8 cellular contexts compared by ENCODE assay signal in the genomic region with DNA sequence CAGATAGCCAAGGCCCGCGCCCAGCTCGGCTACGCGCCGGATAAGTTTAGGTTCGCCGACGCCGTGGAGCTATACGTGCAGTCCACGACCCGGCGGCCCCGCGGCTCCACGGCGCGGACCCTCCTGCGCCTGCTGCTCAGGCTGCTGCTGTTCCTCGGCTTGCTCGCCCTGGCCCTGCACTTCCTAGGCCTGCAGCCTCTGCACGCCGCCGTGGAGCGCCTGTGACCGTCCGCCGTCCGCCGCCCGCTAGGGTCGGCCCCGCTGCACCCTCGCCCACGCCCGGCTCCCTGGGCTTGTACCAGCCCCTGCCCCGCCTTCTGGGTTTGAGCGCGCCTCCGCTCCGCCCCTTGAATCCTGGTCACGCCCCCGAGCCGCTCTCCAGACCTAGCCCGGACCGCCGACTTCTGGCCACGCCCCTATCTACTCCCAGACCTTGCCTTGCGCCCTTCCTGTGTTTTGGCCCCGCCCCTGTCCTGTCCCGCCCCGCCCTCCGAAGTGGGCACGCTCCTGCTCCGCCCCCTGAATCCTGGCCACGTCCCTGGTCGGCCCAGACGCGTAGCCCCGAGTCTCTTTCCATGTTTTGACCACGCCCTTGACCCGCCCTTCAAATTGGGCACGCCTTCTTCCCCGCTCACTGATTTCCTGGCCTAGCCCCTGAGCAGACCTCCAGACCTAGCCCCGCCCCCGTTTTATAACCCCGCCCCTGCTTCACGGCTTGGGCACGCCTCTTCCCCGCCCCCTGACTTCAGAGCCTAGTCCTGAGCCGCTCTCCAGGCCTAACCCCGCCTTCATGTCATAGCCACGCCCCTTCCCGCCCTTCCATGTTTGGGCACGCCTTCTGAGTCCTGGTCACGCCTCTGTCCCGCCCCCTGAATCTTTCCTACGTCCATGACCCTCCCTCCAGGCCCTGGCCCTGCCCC. TPM values are rescaled to one million over a fixed set of nuclear protein-coding genes. Genes with fewer than 3 reads are reported as not detected.
DNase-seq lines count a peak whose midpoint lies in the region; TF ChIP-seq lines count a peak whose summit lies in the region.

No MANE protein-coding gene starts in this region.

- H3K9me3 ChIP-seq in MM.1S (replicated peaks; ENCODE audit: insufficient read depth, low read length) (no peaks in the 10 kb centered on the region), neural progenitor cell (ENCODE audit: low read depth) (no peaks in the 10 kb centered on the region), stomach smooth muscle (ENCODE audit: control insufficient read depth in 2 of 2, low read length in 2 of 2) (no peaks in the 10 kb centered on the region)

- H3K27me3 ChIP-seq in MM.1S (replicated peaks; ENCODE audit: insufficient read depth, low read length) (no peaks in the 10 kb centered on the region), neural progenitor cell (peaks cover 16% of the 10 kb centered on the region), stomach smooth muscle (ENCODE audit: control insufficient read depth in 1 of 2, insufficient read depth in 2 of 2, low read length in 2 of 2) (no peaks in the 10 kb centered on the region)

- H3K36me3 Mint-ChIP-seq in neural progenitor cell, result peaks cover under 1% of the 10 kb centered on the region

- H3K9ac ChIP-seq in MM.1S (ENCODE audit: low read length) (peak overlapping the region; percentile 83), neural progenitor cell (no peak overlapping the region), stomach smooth muscle (ENCODE audit: low read length in 2 of 2) (peak overlapping the region; percentile 90 to 96)

- H3K4me2 ChIP-seq in MM.1S (ENCODE audit: low read depth, low read length) (peak overlapping the region; percentile 92), neural progenitor cell (peak overlapping the region; percentile 82)

- H3K27me3 Mint-ChIP-seq in neural progenitor cell (ENCODE audit: insufficient read depth, low read depth), result peaks cover 17% of the 10 kb centered on the region

- H3F3A ChIP-seq in MM.1S (ENCODE audit: insufficient read depth, low read length), result peaks cover 57% of the 10 kb centered on the region
- peaks cover 9% of the 10 kb centered on the region for H3F3A ChIP-seq in neural progenitor cell (ENCODE audit: low read depth)

- H3K27ac Mint-ChIP-seq in neural progenitor cell, result peak overlapping the region; percentile 87

- no peaks in the 10 kb centered on the region for H4K20me1 ChIP-seq in MM.1S (ENCODE audit: insufficient read depth, low read length)
- peaks cover 10% of the 10 kb centered on the region for H4K20me1 ChIP-seq in neural progenitor cell (ENCODE audit: low read depth)

- TF ChIP-seq CTCF in MM.1S (IDR thresholded peaks at IDR 0.05; ENCODE audit: low read length) (no peak), fibroblast of villous mesenchyme (IDR thresholded peaks at IDR 0.05; ENCODE audit: insufficient read depth, low read depth, low read length) (no peak), neural progenitor cell (IDR thresholded peaks at IDR 0.05) (no peak)

- peak; percentile 98 for DNase-seq in GDM1 (lab: John Stamatoyannopoulos, UW)
- peak; percentile 99 for DNase-seq in HCEC 1CT
- DNase-seq in MM.1S, result peak; percentile 99
- peak; percentile 95 for DNase-seq in SHP77 treated with DMSO at 0.1 percent for 48 hours (lab: John Stamatoyannopoulos, UW)
- peak; percentile 100 for DNase-seq in activated gamma-delta T cell treated with Interleukin-2 at 50 U/mL for 16 hours
- DNase-seq in fibroblast of villous mesenchyme (ENCODE audit: low read depth), result peak; percentile 100
- peak; percentile 99 for DNase-seq in neural progenitor cell (ENCODE audit: low spot score)

- peaks cover 26% of the 10 kb centered on the region for H3K4me1 Mint-ChIP-seq in neural progenitor cell

- peaks cover 2% of the 10 kb centered on the region for H3K9me3 Mint-ChIP-seq in neural progenitor cell

- H2AFZ ChIP-seq in MM.1S (ENCODE audit: low read length) (peak overlapping the region; percentile 82), neural progenitor cell (replicated peaks) (peak overlapping the region; percentile 26)

- peak overlapping the region; percentile 91 for H3K4me3 Mint-ChIP-seq in neural progenitor cell

- peaks cover 9% of the 10 kb centered on the region; the same call in 1 of the 2 replicates for H3K79me2 ChIP-seq in MM.1S (ENCODE audit: low read length)
- no peaks in the 10 kb centered on the region for H3K79me2 ChIP-seq in neural progenitor cell (ENCODE audit: low read depth)

- H3K4me3 ChIP-seq in MM.1S (ENCODE audit: low read length) (peak overlapping the region; percentile 84), fibroblast of villous mesenchyme (ENCODE audit: low read depth, low read length) (peak overlapping the region; percentile 68), neural progenitor cell (peak overlapping the region; percentile 70), stomach smooth muscle (ENCODE audit: low read length in 2 of 2) (peak overlapping the region; percentile 54 to 86)

- H3K9me2 ChIP-seq in MM.1S (replicated peaks; ENCODE audit: insufficient read depth, low read length), result no peaks in the 10 kb centered on the region

- H3K4me1 ChIP-seq in MM.1S (ENCODE audit: low read length), result peaks cover 39% of the 10 kb centered on the region
- H3K4me1 ChIP-seq in neural progenitor cell, result peaks cover 4% of the 10 kb centered on the region
- H3K4me1 ChIP-seq in stomach smooth muscle (ENCODE audit: control insufficient read depth, insufficient read depth, low read length), result peaks cover 35% of the 10 kb centered on the region

- H3K36me3 ChIP-seq in MM.1S (replicated peaks; ENCODE audit: insufficient read depth, low read length), result no peaks in the 10 kb centered on the region
- H3K36me3 ChIP-seq in neural progenitor cell, result no peaks in the 10 kb centered on the region
- no peaks in the 10 kb centered on the region for H3K36me3 ChIP-seq in stomach smooth muscle (ENCODE audit: control insufficient read depth in 2 of 2, insufficient read depth in 2 of 2, low read length in 2 of 2)

- H3K27ac ChIP-seq in MM.1S (ENCODE audit: low read length), result peak overlapping the region; percentile 89
- no peak overlapping the region for H3K27ac ChIP-seq in neural progenitor cell
- peak overlapping the region; percentile 96 for H3K27ac ChIP-seq in stomach smooth muscle (ENCODE audit: low read length)

RNA-seq across cellular contexts. Expression of a gene that starts 15.6 kb away (rescaled TPM):
- total RNA-seq in fibroblast of villous mesenchyme (26.3 and 30.0 TPM in 2 replicates), neural progenitor cell (ENCODE audit: low replicate concordance) (9.0 and 12.3 TPM in 2 replicates)

RNA-seq across cellular contexts. Expression of a gene that starts 28.1 kb away (rescaled TPM):
- total RNA-seq in fibroblast of villous mesenchyme (not detected in 2 replicates), neural progenitor cell (ENCODE audit: low replicate concordance) (0.15 TPM in 1 of 2 replicates, not detected in the other)
